1 cellular context compared by ENCODE assay signal in genomic region chr1:11521605-11522399, GRCh38.
TF ChIP-seq lines count a peak whose summit lies in the region.

No MANE protein-coding gene starts in this region.

TF ChIP-seq in K562, 482 proteins besides CTCF, POLR2A, EP300 and RAD21 (continued from another document):
- TF ChIP-seq ZNF398 (CRISPR knock-in tag; IDR thresholded peaks at IDR 0.05) (no peak), SRF (CRISPR knock-in tag; IDR thresholded peaks at IDR 0.05) (no peak), CHAMP1 (IDR thresholded peaks at IDR 0.05) (no peak), ZNF57 (CRISPR knock-in tag; IDR thresholded peaks at IDR 0.05) (no peak), ZBED1 (IDR thresholded peaks at IDR 0.05) (no peak), KLF6 (CRISPR knock-in tag; IDR thresholded peaks at IDR 0.05; ENCODE audit: borderline replicate concordance) (no peak), TFE3 (CRISPR knock-in tag; IDR thresholded peaks at IDR 0.05) (peak; percentile 71), ZNF644 (tag; IDR thresholded peaks at IDR 0.05; ENCODE audit: low read depth) (no peak), TRIM24 (IDR thresholded peaks at IDR 0.05) (no peak), RAD51 (IDR thresholded peaks at IDR 0.05; ENCODE audit: borderline replicate concordance, low read depth) (peak; percentile 31; the same call in 1 of the 2 replicates)
